8 cellular contexts compared by ENCODE assay signal in the genomic region with DNA sequence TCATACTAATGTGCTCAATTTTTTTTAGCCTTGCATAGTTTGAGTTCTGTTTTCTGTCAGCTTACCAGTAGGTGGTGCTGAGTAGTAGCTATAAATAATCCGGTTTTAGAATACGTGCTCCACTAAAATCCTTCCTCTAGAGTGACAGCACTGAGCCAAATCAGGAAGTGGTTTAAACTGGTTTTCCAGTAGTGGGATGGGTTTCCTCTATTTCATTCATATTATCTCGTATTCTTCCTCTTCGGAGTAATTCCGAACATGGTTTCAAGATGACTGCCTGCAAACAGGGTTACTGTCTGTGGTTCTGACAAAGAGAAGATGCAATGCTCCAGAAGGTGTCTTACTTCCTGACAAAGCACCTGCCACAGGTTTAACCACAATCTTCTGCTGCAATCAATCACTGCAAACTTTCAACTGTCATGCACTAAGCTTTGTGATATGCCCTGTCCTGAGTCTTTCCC.
DNase-seq lines count a peak whose midpoint lies in the region; ATAC-seq, FAIRE-seq and TF ChIP-seq lines count a peak whose summit lies in the region.

No MANE protein-coding gene starts in this region.

- ATAC-seq in GM18508 (IDR thresholded peaks at IDR 0.05; ENCODE audit: insufficient read depth, unreplicated experiment): peak; percentile 57
- peak; percentile 84 for ATAC-seq in HG03039 (IDR thresholded peaks at IDR 0.05; ENCODE audit: unreplicated experiment)

- DNase-seq in AG08395 (ENCODE audit: low spot score) (peak; percentile 4), NCI-H748 treated with DMSO at 0.1 percent for 48 hours (lab: John Stamatoyannopoulos, UW) (peak; percentile 1), hepatic stellate cell (ENCODE audit: low spot score) (peak; percentile 4), GM12892 (ENCODE audit: insufficient read length) (no peak), retina (no peak), GM19238 (ENCODE audit: insufficient read length, low spot score) (no peak)

- TF ChIP-seq POLR2A in GM12892 (IDR thresholded peaks at IDR 0.05; ENCODE audit: low read depth, low read length): no peak

- FAIRE-seq in GM12892 (lab: Jason Lieb, UNC): no peak

Comparison
In these comparisons a context has a peak if more than half of its experiments do, and no peak if none do; other contexts are left out.
1. DNase-seq: peak in AG08395 (single experiment), NCI-H748 treated with DMSO at 0.1 percent for 48 hours (single experiment) and hepatic stellate cell (single experiment); none in GM12892 (single experiment), retina (single experiment) and GM19238 (single experiment).